Comparison of ENCODE assay signal across 21 cellular contexts in genomic region chr1:60298290-60298689, GRCh38.
A peak's percentile ranks its signal among the peaks of the same experiment; 100 is the strongest.
DNase-seq lines count a peak whose midpoint lies in the region; ATAC-seq and TF ChIP-seq lines count a peak whose summit lies in the region.
"Had no signal": no experiment of that assay in that cellular context is flagged by ENCODE, and none has a peak within 500 bp of the region (broad histone marks: within the 10 kb centered on the region; RNA-seq: fewer than 3 reads in every experiment).

No MANE protein-coding gene starts in this region.

- TF ChIP-seq CTCF in RWPE2 (IDR thresholded peaks at IDR 0.05; ENCODE audit: poor library complexity, severe bottlenecking) (no peak), foreskin fibroblast (IDR thresholded peaks at IDR 0.05; ENCODE audit: low read depth, low read length) (no peak)

- no peaks in the 10 kb centered on the region for H3K4me1 ChIP-seq in RWPE2 (ENCODE audit: insufficient read depth, poor library complexity, severe bottlenecking)
- H3K4me1 ChIP-seq: A549; BLaER1 treated with 17β-estradiol and CSF1 and Interleukin-3, amounts not matched to agents 10 nM and 100 nM had no signal

- H3K9me3 ChIP-seq in RWPE2 (ENCODE audit: severe bottlenecking), result no peaks in the 10 kb centered on the region
- H3K9me3 ChIP-seq: A549, BE2C had no signal

- peaks cover 4% of the 10 kb centered on the region for H3K27me3 ChIP-seq in RWPE2 (ENCODE audit: insufficient read depth, poor library complexity, severe bottlenecking)
- H3K27me3 ChIP-seq: BE2C; BLaER1 treated with 17β-estradiol and CSF1 and Interleukin-3, amounts not matched to agents 10 nM and 100 nM had no signal

- no peaks in the 10 kb centered on the region for H3K36me3 ChIP-seq in RWPE2 (ENCODE audit: low read depth)
- H3K36me3 ChIP-seq: BE2C; BLaER1 treated with 17β-estradiol and CSF1 and Interleukin-3, amounts not matched to agents 10 nM and 100 nM had no signal

- H3K4me3 ChIP-seq in RWPE2 (ENCODE audit: severe bottlenecking), result no peak overlapping the region
- H3K4me3 ChIP-seq in foreskin fibroblast (ENCODE audit: low read depth in 1 of 2, low read length in 2 of 2), result no peak overlapping the region
- H3K4me3 ChIP-seq: A549; BLaER1 treated with 17β-estradiol and CSF1 and Interleukin-3, amounts not matched to agents 10 nM and 100 nM; GM23338 had no signal

- intact Hi-C loops in Right ventricle myocardium superior (cut with DNase I), result no loop called here

- no peak overlapping the region for H3K27ac ChIP-seq in RWPE2 (ENCODE audit: poor library complexity, severe bottlenecking)
- no peak overlapping the region for H3K27ac ChIP-seq in epithelial cell of prostate
- H3K27ac ChIP-seq: A549; BLaER1 treated with 17β-estradiol and CSF1 and Interleukin-3, amounts not matched to agents 10 nM and 100 nM had no signal

- ATAC-seq in RWPE2 (ENCODE audit: low read depth) (peak; percentile 36; the same call in 1 of the 3 replicates), Right ventricle myocardium superior (ENCODE audit: poor library complexity) (no peak)
- ATAC-seq: A549, GM23338, HCT116 had no signal

- peak; percentile 33 for DNase-seq in LoVo (ENCODE audit: low spot score)
- DNase-seq in RWPE2 (ENCODE audit: low spot score), result no peak
- peak; percentile 60 for DNase-seq in epithelial cell of prostate (ENCODE audit: low read depth, low spot score)
- DNase-seq in nucleus accumbens (lab: John Stamatoyannopoulos, UW), result no peak
- no peak for DNase-seq in foreskin fibroblast
- DNase-seq in Right ventricle myocardium superior, result no peak
- DNase-seq: 8988T; ACHN; AML-193; BE2C; Calu3; CD4-positive, alpha-beta memory T cell; COR-L47; DMS53; DMS79 treated with DMSO at 0.1 percent for 48 hours; GF-D8; H9 had no signal

Comparison
In these comparisons a context has a peak if more than half of its experiments do, and no peak if none do; other contexts are left out.
1. DNase-seq: peak in LoVo (single experiment) and epithelial cell of prostate (single experiment); none in RWPE2 (single experiment), nucleus accumbens (0 of 56), foreskin fibroblast (0 of 2) and Right ventricle myocardium superior (single experiment).